ENCODE assay signal across 19 cellular contexts in genomic region chr4:80228460-80228859, GRCh38. TPM values are rescaled to one million over a fixed set of nuclear protein-coding genes. Genes with fewer than 3 reads are reported as not detected.
DNase-seq lines count a peak whose midpoint lies in the region; ATAC-seq lines count a peak whose summit lies in the region.
"Had no signal": no experiment of that assay in that cellular context is flagged by ENCODE, and none has a peak within 500 bp of the region (broad histone marks: within the 10 kb centered on the region; RNA-seq: fewer than 3 reads in every experiment).

No MANE protein-coding gene starts in this region.

- H3K79me1 ChIP-seq in trophoblast cell (ENCODE audit: low read length), result no peaks in the 10 kb centered on the region

- DNase-seq in trophoblast cell (no peak), NAMALWA (ENCODE audit: low spot score) (no peak)
- no peak for DNase-seq in activated CD4-positive, CD25-positive, alpha-beta regulatory T cell treated with anti-CD3 and anti-CD28 coated beads, Interleukin-2, amount 50 U/mL, for 72 hours
- no peak for DNase-seq in activated CD4-positive, alpha-beta T cell treated with anti-CD3 and anti-CD28 coated beads for 36 hours
- DNase-seq: BE2C; CD4-positive, alpha-beta memory T cell; DND-41; GF-D8; Kasumi-1; NCI-H1417 treated with DMSO at 0.1 percent for 48 hours; NCI-H2029; NCI-H510A; Peyer's patch; SHP77 treated with DMSO at 0.1 percent for 48 hours had no signal

- H2AFZ ChIP-seq in trophoblast cell (ENCODE audit: insufficient read depth, low read length, poor library complexity), result no peak overlapping the region

- H4K8ac ChIP-seq in trophoblast cell (ENCODE audit: low read depth, low read length), result no peak overlapping the region

- no peaks in the 10 kb centered on the region for H3K36me3 ChIP-seq in trophoblast cell (ENCODE audit: control insufficient read depth in 1 of 2, insufficient read depth in 2 of 2, low read length in 2 of 2)
- H3K36me3 ChIP-seq: BE2C, Peyer's patch had no signal

- H3K23ac ChIP-seq in trophoblast cell (ENCODE audit: low read length), result no peak overlapping the region

- no peak overlapping the region for H3K14ac ChIP-seq in trophoblast cell (ENCODE audit: low read length)

- no peaks in the 10 kb centered on the region for H3K36me3 Mint-ChIP-seq in activated CD4-positive, alpha-beta T cell treated with anti-CD3 and anti-CD28 coated beads for 36 hours (ENCODE audit: low read depth)
- H3K36me3 Mint-ChIP-seq: CD4-positive, alpha-beta memory T cell had no signal

- H3K4me1 ChIP-seq in trophoblast cell (ENCODE audit: control insufficient read depth in 1 of 2, insufficient read depth in 2 of 2, low read length in 2 of 2), result no peaks in the 10 kb centered on the region
- H3K4me1 ChIP-seq: BE2C, Peyer's patch had no signal

- H3K9me3 ChIP-seq in trophoblast cell (ENCODE audit: insufficient read depth, low read depth, low read length), result no peaks in the 10 kb centered on the region
- H3K9me3 ChIP-seq: BE2C, Peyer's patch had no signal

- no peak overlapping the region for H3K18ac ChIP-seq in trophoblast cell (ENCODE audit: low read length)

- no peak overlapping the region for H4K12ac ChIP-seq in trophoblast cell (ENCODE audit: low read depth, low read length)

- H2BK5ac ChIP-seq in trophoblast cell (ENCODE audit: low read depth, low read length, poor library complexity), result no peak overlapping the region

- POLR2A ChIA-PET in activated CD4-positive, alpha-beta T cell treated with anti-CD3 and anti-CD28 coated beads for 36 hours (lab: Charles Lee), result no interaction called here

- H3K9me3 Mint-ChIP-seq in activated CD4-positive, alpha-beta T cell treated with anti-CD3 and anti-CD28 coated beads for 36 hours (ENCODE audit: low read depth), result no peaks in the 10 kb centered on the region
- H3K9me3 Mint-ChIP-seq: CD4-positive, alpha-beta memory T cell; T-helper 1 cell treated with Interleukin-12 subunit alpha and Interleukin-12 subunit beta and Interleukin-4 antibody, amounts not matched to agents 30 μg/mL and 1 μg/mL, for 36 hours had no signal

- no peak overlapping the region for H3K9ac ChIP-seq in trophoblast cell (ENCODE audit: low read length)

- no peak overlapping the region for H2BK12ac ChIP-seq in trophoblast cell (ENCODE audit: low read length)

- ATAC-seq in GM18868 (IDR thresholded peaks at IDR 0.05; ENCODE audit: unreplicated experiment) (peak; percentile 33), GM21723 (IDR thresholded peaks at IDR 0.05; ENCODE audit: unreplicated experiment) (peak; percentile 54), HG03457 (IDR thresholded peaks at IDR 0.05; ENCODE audit: unreplicated experiment) (peak; percentile 50)
- no peak for ATAC-seq in activated CD4-positive, alpha-beta T cell treated with anti-CD3 and anti-CD28 coated beads for 36 hours
- ATAC-seq: HCT116 had no signal

- no peak overlapping the region for H2AK5ac ChIP-seq in trophoblast cell (ENCODE audit: low read length)

- no peak overlapping the region for H3K4ac ChIP-seq in trophoblast cell (ENCODE audit: low read depth, low read length)

- H3K4me1 Mint-ChIP-seq in activated CD4-positive, alpha-beta T cell treated with anti-CD3 and anti-CD28 coated beads for 36 hours, result no peaks in the 10 kb centered on the region

- H2BK120ac ChIP-seq in trophoblast cell (ENCODE audit: insufficient read depth, low read length, poor library complexity), result no peak overlapping the region

- H3K27ac ChIP-seq in trophoblast cell (ENCODE audit: low read depth, low read length), result no peak overlapping the region
- H3K27ac ChIP-seq: Peyer's patch had no signal

- no peaks in the 10 kb centered on the region for H3K79me2 ChIP-seq in trophoblast cell (ENCODE audit: control insufficient read depth, insufficient read depth, low read length, poor library complexity)

- H3K27ac Mint-ChIP-seq in activated CD4-positive, alpha-beta T cell treated with anti-CD3 and anti-CD28 coated beads for 36 hours, result no peak overlapping the region
- H3K27ac Mint-ChIP-seq: CD4-positive, alpha-beta memory T cell; T-helper 1 cell treated with Interleukin-12 subunit alpha and Interleukin-12 subunit beta and Interleukin-4 antibody, amounts not matched to agents 30 μg/mL and 1 μg/mL, for 36 hours had no signal

- CTCF ChIA-PET in activated CD4-positive, alpha-beta T cell treated with anti-CD3 and anti-CD28 coated beads for 36 hours (lab: Charles Lee), result interaction anchor here (1.3 to 1.4 kb wide), 2 partner anchors 9 to 13 kb away, joined by 5 to 7 read pairs; no protein-coding TSS in a partner anchor

- H3K27me3 Mint-ChIP-seq in activated CD4-positive, alpha-beta T cell treated with anti-CD3 and anti-CD28 coated beads for 36 hours, result peaks cover 11% of the 10 kb centered on the region

- no peaks in the 10 kb centered on the region for H3K27me3 ChIP-seq in trophoblast cell (ENCODE audit: insufficient read depth, low read length)
- H3K27me3 ChIP-seq: Peyer's patch had no signal

- no peak overlapping the region for H3K4me3 ChIP-seq in trophoblast cell (ENCODE audit: low read depth, low read length)
- H3K4me3 ChIP-seq: Peyer's patch had no signal

- no peak overlapping the region for H4K91ac ChIP-seq in trophoblast cell (ENCODE audit: low read depth, low read length)

- no peak overlapping the region for H3K4me2 ChIP-seq in trophoblast cell (ENCODE audit: low read length)

- intact Hi-C loops in activated CD4-positive, alpha-beta T cell treated with anti-CD3 and anti-CD28 coated beads for 36 hours (cut with DNase I, micrococcal nuclease), result no loop called here

- no peak overlapping the region for H3K4me3 Mint-ChIP-seq in activated CD4-positive, alpha-beta T cell treated with anti-CD3 and anti-CD28 coated beads for 36 hours
- H3K4me3 Mint-ChIP-seq: CD4-positive, alpha-beta memory T cell; T-helper 1 cell treated with Interleukin-12 subunit alpha and Interleukin-12 subunit beta and Interleukin-4 antibody, amounts not matched to agents 30 μg/mL and 1 μg/mL, for 36 hours had no signal

RNA-seq across cellular contexts. Expression of gene PRDM8, which starts 31.2 kb away (rescaled TPM):
- polyA plus RNA-seq in trophoblast cell (2013), result 0.03 and 0.10 TPM in 2 replicates
- total RNA-seq in activated CD4-positive, alpha-beta T cell treated with anti-CD3 and anti-CD28 coated beads for 36 hours, result 1 to 10 TPM; 1.4 to 1.6 TPM

RNA-seq across cellular contexts. Expression of gene FGF5, which starts 38.0 kb away (rescaled TPM):
- polyA plus RNA-seq in trophoblast cell (2013), result not detected in 2 replicates
- total RNA-seq in activated CD4-positive, alpha-beta T cell treated with anti-CD3 and anti-CD28 coated beads for 36 hours, result not detected
- total RNA-seq: Peyer's patch had no signal
- polyA plus RNA-seq: CD4-positive, alpha-beta memory T cell had no signal
